Comparison of ENCODE assay signal across 15 cellular contexts in the genomic region with DNA sequence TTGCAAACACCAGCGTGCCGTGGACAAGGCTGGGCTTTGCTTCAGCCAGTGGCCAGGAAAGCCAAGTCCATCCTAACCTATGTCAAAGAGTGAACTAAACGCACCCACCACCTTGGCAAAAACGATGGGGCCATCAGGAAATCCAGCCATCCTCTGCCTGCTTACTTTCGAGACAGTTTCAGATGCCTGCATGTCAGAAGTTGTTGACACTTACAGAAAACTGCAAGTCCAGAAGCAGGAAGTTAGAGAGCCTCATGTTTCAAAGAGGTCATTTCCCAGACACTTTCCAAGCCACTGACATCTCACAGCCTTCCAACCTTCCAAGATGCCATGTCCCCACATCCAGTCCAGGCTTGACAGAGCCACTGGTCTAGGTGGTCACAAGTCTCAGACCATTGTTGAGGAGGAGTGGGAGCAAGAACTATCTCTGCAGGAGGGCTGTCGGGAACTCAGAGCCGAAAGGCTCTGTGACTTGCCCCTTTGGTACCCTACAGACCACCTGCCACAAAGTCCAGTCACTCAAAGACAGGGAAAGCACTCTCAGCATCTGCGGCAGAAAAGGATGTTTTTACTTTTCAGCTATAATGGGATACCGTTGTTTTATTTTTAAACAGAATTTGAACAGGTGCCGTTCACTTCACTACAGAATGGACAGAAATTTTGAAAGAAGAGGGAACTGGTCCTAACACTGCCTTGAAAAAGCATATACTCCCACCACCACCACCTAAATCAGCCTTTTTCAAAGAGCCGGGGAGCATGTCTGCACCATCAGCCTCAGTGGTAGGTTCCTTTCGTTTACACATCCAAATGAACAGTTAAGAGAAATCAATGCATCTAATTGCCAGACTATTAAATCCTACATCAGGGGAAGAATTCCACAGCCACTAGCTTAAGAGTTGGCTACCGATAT. TPM values are rescaled to one million over a fixed set of nuclear protein-coding genes. Genes with fewer than 3 reads are reported as not detected.
"Had no signal": no experiment of that assay in that cellular context is flagged by ENCODE, and none has a peak within 500 bp of the region (broad histone marks: within the 10 kb centered on the region; RNA-seq: fewer than 3 reads in every experiment).

No MANE protein-coding gene starts in this region.

- DNase-seq: activated B cell treated with CpG ODN at 0.5 μM for 24 hours; activated CD4-positive, alpha-beta T cell treated with anti-CD3 and anti-CD28 coated beads, Interleukin-2, amount 10 ng/mL, durations not matched to agents 7 days and 5 days; activated CD8-positive, alpha-beta memory T cell treated with anti-CD3 and anti-CD28 coated beads for 24 hours; activated naive CD4-positive, alpha-beta T cell treated with anti-CD3 and anti-CD28 coated beads, Interleukin-2, amount 50 U/mL, for 16 hours; brain microvascular endothelial cell; endodermal cell; islet precursor cell; left lung; retina; stimulated activated CD4-positive, alpha-beta T cell treated with anti-CD3 and anti-CD28 coated beads, Interleukin-4, amount 100 ng/mL, for 4 hours; stimulated activated naive CD8-positive, alpha-beta T cell treated with anti-CD3 and anti-CD28 coated beads, Interleukin-15, amount 100 ng/mL, for 72 hours; testis; uterus had no signal

- H3K4me1 Mint-ChIP-seq: stimulated activated naive CD8-positive, alpha-beta T cell treated with anti-CD3 and anti-CD28 coated beads, Interleukin-15, amount 100 ng/mL, for 72 hours had no signal

- H3K4me1 ChIP-seq: parathyroid adenoma had no signal

- ATAC-seq: left lung; stimulated activated naive CD8-positive, alpha-beta T cell treated with anti-CD3 and anti-CD28 coated beads, Interleukin-15, amount 100 ng/mL, for 72 hours had no signal

- H3K27ac Mint-ChIP-seq: activated B cell treated with CpG ODN at 0.5 μM for 24 hours; activated CD4-positive, alpha-beta T cell treated with anti-CD3 and anti-CD28 coated beads, Interleukin-2, amount 10 ng/mL, durations not matched to agents 7 days and 5 days; endodermal cell; stimulated activated naive CD8-positive, alpha-beta T cell treated with anti-CD3 and anti-CD28 coated beads, Interleukin-15, amount 100 ng/mL, for 72 hours had no signal

- H3K4me3 ChIP-seq: left lung, testis, uterus had no signal

- H3K4me3 Mint-ChIP-seq: activated B cell treated with CpG ODN at 0.5 μM for 24 hours; activated CD4-positive, alpha-beta T cell treated with anti-CD3 and anti-CD28 coated beads, Interleukin-2, amount 10 ng/mL, durations not matched to agents 7 days and 5 days; endodermal cell; stimulated activated naive CD8-positive, alpha-beta T cell treated with anti-CD3 and anti-CD28 coated beads, Interleukin-15, amount 100 ng/mL, for 72 hours had no signal

- H3K36me3 ChIP-seq: brain microvascular endothelial cell, left lung, uterus had no signal

- H3K9me3 Mint-ChIP-seq: activated B cell treated with CpG ODN at 0.5 μM for 24 hours; activated CD4-positive, alpha-beta T cell treated with anti-CD3 and anti-CD28 coated beads, Interleukin-2, amount 10 ng/mL, durations not matched to agents 7 days and 5 days; endodermal cell; stimulated activated naive CD8-positive, alpha-beta T cell treated with anti-CD3 and anti-CD28 coated beads, Interleukin-15, amount 100 ng/mL, for 72 hours had no signal

- H3K9me3 ChIP-seq: esophagus muscularis mucosa, left lung, testis, uterus had no signal

RNA-seq across cellular contexts. Expression of a gene that starts 5.1 kb away (rescaled TPM):
- total RNA-seq: activated B cell treated with CpG ODN at 0.5 μM for 24 hours; activated CD4-positive, alpha-beta T cell treated with anti-CD3 and anti-CD28 coated beads, Interleukin-2, amount 10 ng/mL, durations not matched to agents 7 days and 5 days had no signal
